In genomic region chr6:39724787-39725631, GRCh38 we compare ENCODE assay signal across 8 cellular contexts. TPM values are rescaled to one million over a fixed set of nuclear protein-coding genes. Genes with fewer than 3 reads are reported as not detected.
DNase-seq lines count a peak whose midpoint lies in the region; ATAC-seq and FAIRE-seq lines count a peak whose summit lies in the region.

KIF6 (minus strand) TSS chr6:39725408; CDS start chr6:39725310, 98 bp downstream.

- H3K4me3 Mint-ChIP-seq in immature natural killer cell = peak within 1 kb of the TSS; percentile 93 to 96 (median 94)

- peak; percentile 99 for ATAC-seq in GM18498 (IDR thresholded peaks at IDR 0.05; ENCODE audit: unreplicated experiment)
- peak; percentile 100 for ATAC-seq in HG02885 (IDR thresholded peaks at IDR 0.05; ENCODE audit: poor library complexity, unreplicated experiment)

- peak within 1 kb of the TSS in 2 of 6 donors; percentile 40 to 47 for H3K27ac Mint-ChIP-seq in immature natural killer cell

- no peaks in the 10 kb centered on the region for H3K27me3 ChIP-seq in small intestine (ENCODE audit: control insufficient read depth in 2 of 2, insufficient read depth in 2 of 2, low read length in 2 of 2)

- H3K36me3 Mint-ChIP-seq in immature natural killer cell = no peaks in the 10 kb centered on the region

- no peak for FAIRE-seq in small intestine (lab: Jason Lieb, UNC)

- DNase-seq in NCI-H187 treated with DMSO at 0.1 percent for 48 hours (lab: John Stamatoyannopoulos, UW) = peak; percentile 85
- peak; percentile 40 to 51 (median 48) for DNase-seq in activated CD4-positive, CD25-positive, alpha-beta regulatory T cell (lab: John Stamatoyannopoulos, UW)
- peak; percentile 57 to 97 (median 93) for DNase-seq in caudate nucleus (lab: John Stamatoyannopoulos, UW)
- peak; percentile 60 to 75 (median 66) for DNase-seq in immature natural killer cell
- peak; percentile 91 for DNase-seq in small intestine
- no peak for DNase-seq in NK-92 (lab: John Stamatoyannopoulos, UW; ENCODE audit: unreplicated experiment)

- H3K27me3 Mint-ChIP-seq in immature natural killer cell (ENCODE audit: low read depth in 3 of 3) = peaks cover 0 to 8% (median 0%) of the 10 kb centered on the region in 3 donors

- WGBS in small intestine, 3 donors = 1 to 3% (median 3%) methylated on average over 56 to 58 of the region's 58 CpGs

- H3K4me1 Mint-ChIP-seq in immature natural killer cell = peaks cover 7 to 11% of the 10 kb centered on the region in 2 donors

- H3K36me3 ChIP-seq in small intestine (ENCODE audit: control insufficient read depth in 2 of 2, insufficient read depth in 2 of 2, low read length in 2 of 2) = no peaks in the 10 kb centered on the region

- H3K27ac ChIP-seq in caudate nucleus (ENCODE audit: low read depth, low read length) = peak within 1 kb of the TSS; percentile 95
- no peak within 1 kb of the TSS for H3K27ac ChIP-seq in small intestine (ENCODE audit: low read depth in 1 of 2, low read length in 1 of 2)

- H3K4me3 ChIP-seq in small intestine (ENCODE audit: low read depth in 1 of 2, low read length in 2 of 2) = peak within 1 kb of the TSS; percentile 58

- H3K9me3 Mint-ChIP-seq in immature natural killer cell = no peaks in the 10 kb centered on the region

- H3K9me3 ChIP-seq in small intestine (ENCODE audit: control insufficient read depth, low read depth) = no peaks in the 10 kb centered on the region

- H3K4me1 ChIP-seq in small intestine (ENCODE audit: control insufficient read depth in 2 of 2, insufficient read depth in 1 of 2, low read depth in 1 of 2, low read length in 1 of 2) = no peaks in the 10 kb centered on the region

RNA-seq across cellular contexts. Expression of gene KIF6, which starts in this region (rescaled TPM):
- polyA plus RNA-seq in immature natural killer cell = not detected
- polyA plus RNA-seq in small intestine = under 1 TPM in 1 of 3 donors, not detected in 2; 0.18 TPM

Comparison
In these comparisons a context has a peak if more than half of its experiments do, and no peak if none do; other contexts are left out.
1. Peak in DNase-seq in immature natural killer cell; RNA of the gene not detected or under 1 TPM.
2. Peak in DNase-seq and H3K4me3 ChIP-seq in small intestine; RNA of the gene not detected or under 1 TPM.